In the genomic region with DNA sequence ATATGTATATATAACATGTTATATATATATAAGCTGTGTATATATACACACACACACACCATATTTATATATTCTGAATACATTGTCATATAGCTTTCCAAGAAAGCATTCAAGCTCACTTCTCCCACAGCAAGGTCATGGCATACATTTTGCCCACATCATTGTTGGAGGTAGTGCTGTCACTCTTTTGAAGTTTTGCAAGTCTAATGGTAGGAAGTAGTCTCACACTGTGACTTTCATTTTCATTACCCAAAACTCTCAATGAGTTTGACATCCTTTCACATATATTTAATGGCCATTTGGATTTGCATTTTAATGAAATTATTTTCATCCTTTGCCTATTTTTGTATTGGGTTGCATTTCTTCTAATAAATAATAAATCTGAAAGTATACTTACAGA, we compare ENCODE assay signal across 27 cellular contexts.
"Had no signal": no experiment of that assay in that cellular context is flagged by ENCODE, and none has a peak within 500 bp of the region (broad histone marks: within the 10 kb centered on the region; RNA-seq: fewer than 3 reads in every experiment).

No MANE protein-coding gene starts in this region.

- H3K27me3 Mint-ChIP-seq: activated CD4-positive, alpha-beta memory T cell treated with anti-CD3 and anti-CD28 coated beads for 36 hours; activated naive CD4-positive, alpha-beta T cell treated with anti-CD3 and anti-CD28 coated beads, Interleukin-2, amount 10 ng/mL, durations not matched to agents 7 days and 5 days had no signal

- H3K4me2 ChIP-seq: hepatocyte had no signal

- H3K4me1 ChIP-seq: gastrocnemius medialis, suprapubic skin, tibial artery, upper lobe of right lung had no signal

- H3K4me1 Mint-ChIP-seq: activated naive CD4-positive, alpha-beta T cell treated with anti-CD3 and anti-CD28 coated beads, Interleukin-2, amount 10 ng/mL, durations not matched to agents 7 days and 5 days; activated naive CD8-positive, alpha-beta T cell treated with anti-CD3 and anti-CD28 coated beads, Interleukin-2, amount 10 ng/mL, durations not matched to agents 7 days and 5 days had no signal

- H3K4me3 ChIP-seq: gastrocnemius medialis, hepatocyte, mucosa of descending colon, suprapubic skin, tibial artery, upper lobe of right lung had no signal

- H3K9me3 ChIP-seq: mucosa of descending colon, tibial artery, upper lobe of right lung had no signal

- H3K4me3 Mint-ChIP-seq: activated CD4-positive, alpha-beta memory T cell treated with anti-CD3 and anti-CD28 coated beads for 36 hours; activated naive CD4-positive, alpha-beta T cell treated with anti-CD3 and anti-CD28 coated beads, Interleukin-2, amount 10 ng/mL, durations not matched to agents 7 days and 5 days; activated naive CD8-positive, alpha-beta T cell treated with anti-CD3 and anti-CD28 coated beads, Interleukin-2, amount 10 ng/mL, durations not matched to agents 7 days and 5 days; activated T-helper 1 cell treated with anti-CD3 and anti-CD28 coated beads, Interleukin-12 subunit alpha, Interleukin-12 subunit beta, Interleukin-2, Interleukin-4 antibody, amounts not matched to agents 30 ng/mL and 10 ng/mL and 1 ng/mL, durations not matched to agents 14 hours and 24 hours and 36 hours; effector memory CD8-positive, alpha-beta T cell; natural killer cell treated with Interleukin-12 subunit alpha and Interleukin-12 subunit beta and Interleukin-15 and Interleukin-18, amount 100 ng/mL, for 72 hours had no signal

- H3K36me3 Mint-ChIP-seq: activated CD4-positive, alpha-beta memory T cell treated with anti-CD3 and anti-CD28 coated beads for 36 hours; activated naive CD4-positive, alpha-beta T cell treated with anti-CD3 and anti-CD28 coated beads, Interleukin-2, amount 10 ng/mL, durations not matched to agents 7 days and 5 days; activated naive CD8-positive, alpha-beta T cell treated with anti-CD3 and anti-CD28 coated beads, Interleukin-2, amount 10 ng/mL, durations not matched to agents 7 days and 5 days; natural killer cell treated with Interleukin-12 subunit alpha and Interleukin-12 subunit beta and Interleukin-15 and Interleukin-18, amount 100 ng/mL, for 72 hours had no signal

- H3K9me3 Mint-ChIP-seq: activated CD4-positive, alpha-beta memory T cell treated with anti-CD3 and anti-CD28 coated beads for 36 hours; activated naive CD4-positive, alpha-beta T cell treated with anti-CD3 and anti-CD28 coated beads, Interleukin-2, amount 10 ng/mL, durations not matched to agents 7 days and 5 days; activated naive CD8-positive, alpha-beta T cell treated with anti-CD3 and anti-CD28 coated beads, Interleukin-2, amount 10 ng/mL, durations not matched to agents 7 days and 5 days; activated T-helper 1 cell treated with anti-CD3 and anti-CD28 coated beads, Interleukin-12 subunit alpha, Interleukin-12 subunit beta, Interleukin-2, Interleukin-4 antibody, amounts not matched to agents 30 ng/mL and 10 ng/mL and 1 ng/mL, durations not matched to agents 14 hours and 24 hours and 36 hours; effector memory CD8-positive, alpha-beta T cell; natural killer cell treated with Interleukin-12 subunit alpha and Interleukin-12 subunit beta and Interleukin-15 and Interleukin-18, amount 100 ng/mL, for 72 hours had no signal

- H2AFZ ChIP-seq: hepatocyte had no signal

- H3K27me3 ChIP-seq: brain microvascular endothelial cell, gastrocnemius medialis, hepatocyte, suprapubic skin, tibial artery, upper lobe of right lung had no signal

- H3K36me3 ChIP-seq: brain microvascular endothelial cell, gastrocnemius medialis, suprapubic skin, tibial artery, upper lobe of right lung had no signal

- H3K79me2 ChIP-seq: hepatocyte had no signal

- DNase-seq: activated CD4-positive, alpha-beta memory T cell treated with anti-CD3 and anti-CD28 coated beads for 36 hours; activated CD4-positive, alpha-beta T cell treated with anti-CD3 and anti-CD28 coated beads for 4 hours; activated CD8-positive, alpha-beta memory T cell treated with anti-CD3 and anti-CD28 coated beads, Interleukin-2, amount 50 U/mL, for 4 hours; activated effector memory CD4-positive, alpha-beta T cell treated with anti-CD3 and anti-CD28 coated beads, Interleukin-2, amount 50 U/mL, for 16 hours; activated naive CD4-positive, alpha-beta T cell treated with anti-CD3 and anti-CD28 coated beads, Interleukin-2, amount 10 ng/mL, durations not matched to agents 7 days and 5 days; activated naive CD8-positive, alpha-beta T cell treated with anti-CD3 and anti-CD28 coated beads, Interleukin-2, amount 10 ng/mL, durations not matched to agents 7 days and 5 days; activated T-cell treated with anti-CD3 and anti-CD28 coated beads, Interleukin-2, amount 50 U/mL, for 1 hour; brain microvascular endothelial cell; cortex of kidney; effector memory CD8-positive, alpha-beta T cell; erythroblast; gastrocnemius medialis; islet precursor cell; left ventricle myocardium superior; mucosa of descending colon; posterior cingulate gyrus; right cardiac atrium; stimulated activated CD4-positive, alpha-beta T cell treated with anti-CD3 and anti-CD28 coated beads, Interleukin-15, amount 100 ng/mL, for 24 hours; stimulated activated CD4-positive, alpha-beta T cell treated with anti-CD3 and anti-CD28 coated beads, Interleukin-2, amount 100 ng/mL, for 24 hours; stimulated activated naive CD4-positive, alpha-beta T cell; tibial artery; upper lobe of right lung had no signal

- H3K27ac Mint-ChIP-seq: activated CD4-positive, alpha-beta memory T cell treated with anti-CD3 and anti-CD28 coated beads for 36 hours; activated naive CD4-positive, alpha-beta T cell treated with anti-CD3 and anti-CD28 coated beads, Interleukin-2, amount 10 ng/mL, durations not matched to agents 7 days and 5 days; activated naive CD8-positive, alpha-beta T cell treated with anti-CD3 and anti-CD28 coated beads, Interleukin-2, amount 10 ng/mL, durations not matched to agents 7 days and 5 days; activated T-helper 1 cell treated with anti-CD3 and anti-CD28 coated beads, Interleukin-12 subunit alpha, Interleukin-12 subunit beta, Interleukin-2, Interleukin-4 antibody, amounts not matched to agents 30 ng/mL and 10 ng/mL and 1 ng/mL, durations not matched to agents 14 hours and 24 hours and 36 hours; effector memory CD8-positive, alpha-beta T cell; natural killer cell treated with Interleukin-12 subunit alpha and Interleukin-12 subunit beta and Interleukin-15 and Interleukin-18, amount 100 ng/mL, for 72 hours had no signal

- ATAC-seq: effector memory CD8-positive, alpha-beta T cell; gastrocnemius medialis; left ventricle myocardium superior; mucosa of descending colon; natural killer cell treated with Interleukin-12 subunit alpha and Interleukin-12 subunit beta and Interleukin-15 and Interleukin-18, amount 100 ng/mL, for 72 hours; right cardiac atrium; upper lobe of right lung had no signal

- H3K27ac ChIP-seq: brain microvascular endothelial cell, gastrocnemius medialis, hepatocyte, suprapubic skin, tibial artery, upper lobe of right lung, VCaP had no signal
